In genomic region chr2:213806125-213806726, GRCh38 we compare ENCODE assay signal across 8 cellular contexts.
DNase-seq lines count a peak whose midpoint lies in the region; ATAC-seq, FAIRE-seq and TF ChIP-seq lines count a peak whose summit lies in the region.

No MANE protein-coding gene starts in this region.

- H3F3A ChIP-seq in PC-3 (ENCODE audit: low read length, unreplicated experiment): no peaks in the 10 kb centered on the region

- no peaks in the 10 kb centered on the region for H3K4me1 ChIP-seq in PC-3 (ENCODE audit: insufficient read depth, low read length)

- no peaks in the 10 kb centered on the region for H3K27me3 ChIP-seq in PC-3 (ENCODE audit: low read length)

- no peaks in the 10 kb centered on the region for H3K79me2 ChIP-seq in PC-3 (ENCODE audit: low read length)

- peak; percentile 22 for DNase-seq in A172 (ENCODE audit: low spot score)
- no peak for DNase-seq in GM12892 (ENCODE audit: insufficient read length)
- peak; percentile 71 for DNase-seq in PC-3
- peak; percentile 7 for DNase-seq in foreskin melanocyte
- DNase-seq in cerebellum (ENCODE audit: low spot score): no peak

- peak; percentile 27 for FAIRE-seq in GM12892 (lab: Jason Lieb, UNC)

- no peak for TF ChIP-seq POLR2A in GM12892 (IDR thresholded peaks at IDR 0.05; ENCODE audit: low read depth, low read length)

- no peak overlapping the region for H2AFZ ChIP-seq in PC-3 (ENCODE audit: low read length)

- H3K9me3 ChIP-seq in PC-3 (ENCODE audit: low read length): no peaks in the 10 kb centered on the region

- no peaks in the 10 kb centered on the region for H3K9me2 ChIP-seq in PC-3 (replicated peaks; ENCODE audit: low read length)

- BruUV-seq in PC-3 (replicated peaks; lab: Mats Ljungman, UMichigan): no TSS peak

- H3K4me3 ChIP-seq in PC-3 (ENCODE audit: low read length): no peak overlapping the region

- H3K36me3 ChIP-seq in PC-3 (ENCODE audit: low read depth, low read length): no peaks in the 10 kb centered on the region

- intact Hi-C loops in PC-3 (cut with micrococcal nuclease): loop anchor here (1.0 to 10.0 kb wide), 9 partner anchors 129 to 1459 kb away; partner anchors contain the start of gene VWC2L

- H3K4me2 ChIP-seq in PC-3 (ENCODE audit: low read length): no peak overlapping the region

- ATAC-seq in PC-3: no peak; the same call in 1 of the 2 replicates
- no peak for ATAC-seq in HG02870 (IDR thresholded peaks at IDR 0.05; ENCODE audit: unreplicated experiment)
- ATAC-seq in GM19328 (IDR thresholded peaks at IDR 0.05; ENCODE audit: unreplicated experiment): no peak
- no peak for ATAC-seq in HG03196 (IDR thresholded peaks at IDR 0.05; ENCODE audit: unreplicated experiment)

- no peaks in the 10 kb centered on the region for H4K20me1 ChIP-seq in PC-3 (ENCODE audit: low read length)

- H3K9ac ChIP-seq in PC-3 (ENCODE audit: low read length): no peak overlapping the region

- CTCF ChIA-PET in PC-3 (lab: Charles Lee): no interaction called here

- POLR2A ChIA-PET in PC-3 (lab: Charles Lee; ENCODE audit: unreplicated experiment): no interaction called here

- TF ChIP-seq CTCF in PC-3 (conservative IDR thresholded peaks at IDR 0.05; ENCODE audit: low read depth, low read length): peak; percentile 73

- H3K27ac ChIP-seq in PC-3 (ENCODE audit: low read length): no peak overlapping the region

Comparison
In these comparisons a context has a peak if more than half of its experiments do, and no peak if none do; other contexts are left out.
1. DNase-seq: peak in A172 (single experiment), PC-3 (single experiment) and foreskin melanocyte (single experiment); none in GM12892 (single experiment) and cerebellum (single experiment).